Comparison of ENCODE assay signal across 3 cellular contexts in the genomic region with DNA sequence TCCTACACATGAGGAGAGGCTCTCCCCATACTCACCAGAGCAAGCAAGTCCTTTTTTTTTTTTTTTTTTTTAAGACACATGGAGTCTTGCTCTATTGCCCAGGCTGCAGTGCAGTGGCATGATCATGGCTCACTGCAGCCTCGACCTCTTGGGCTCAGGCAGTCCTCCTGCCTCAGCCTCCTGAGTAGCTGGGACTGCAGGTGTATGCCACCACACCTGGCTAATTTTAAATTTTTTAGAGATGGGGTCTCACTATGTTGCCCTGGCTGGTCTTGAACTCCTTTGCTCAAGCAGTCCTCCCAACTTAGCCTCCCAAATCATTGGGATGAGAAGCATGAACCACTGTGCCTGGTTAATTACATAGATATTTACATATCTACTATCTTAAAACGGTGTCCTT.
A peak's percentile ranks its signal among the peaks of the same experiment; 100 is the strongest.
TF ChIP-seq lines count a peak whose summit lies in the region.

No MANE protein-coding gene starts in this region.

TF ChIP-seq in HEK293, 187 proteins besides CTCF, POLR2A, EP300 and RAD21:
- TF ChIP-seq ZNF121 (tag by site-specific recombination; IDR thresholded peaks at IDR 0.05), result peak; percentile 97

TF ChIP-seq in K562, 482 proteins besides CTCF, POLR2A, EP300 and RAD21:
- TF ChIP-seq ZNF121 (CRISPR knock-in tag; conservative IDR thresholded peaks at IDR 0.05), result peak; percentile 85
- 0 out of 2 replicates have a peak, but pooled peaks have one; percentile 8 for TF ChIP-seq BCOR (IDR thresholded peaks at IDR 0.05)

TF ChIP-seq in HepG2, 621 proteins besides CTCF, POLR2A, EP300 and RAD21:
- TF ChIP-seq ZNF121 (CRISPR knock-in tag; IDR thresholded peaks at IDR 0.05), result 0 out of 2 replicates have a peak, but pooled peaks have one; percentile 40
TF ChIP-seq in HepG2: peak in this region for 1; not testable (repeated sequence) for 620.
